ENCODE assay signal across 9 cellular contexts in genomic region chr16:11896776-11897175, GRCh38. TPM values are rescaled to one million over a fixed set of nuclear protein-coding genes. Genes with fewer than 3 reads are reported as not detected.
DNase-seq lines count a peak whose midpoint lies in the region; TF ChIP-seq lines count a peak whose summit lies in the region.
"Had no signal": no experiment of that assay in that cellular context is flagged by ENCODE, and none has a peak within 500 bp of the region (broad histone marks: within the 10 kb centered on the region; RNA-seq: fewer than 3 reads in every experiment).

No MANE protein-coding gene starts in this region.

- H3K9ac ChIP-seq in GM23248 (peak overlapping the region; percentile 46), adipocyte (ENCODE audit: low read length) (no peak overlapping the region), mesendoderm (ENCODE audit: low read length) (no peak overlapping the region)

- H3F3A ChIP-seq in GM23248 (ENCODE audit: insufficient read depth), result peaks cover 44% of the 10 kb centered on the region

- no peak overlapping the region for H3K18ac ChIP-seq in mesendoderm (ENCODE audit: low read length)

- peaks cover 39% of the 10 kb centered on the region for H3K36me3 ChIP-seq in A673 (ENCODE audit: insufficient read depth, low read length, poor library complexity, severe bottlenecking)
- H3K36me3 ChIP-seq in GM23248 (ENCODE audit: low read depth), result peaks cover 22% of the 10 kb centered on the region
- peaks cover 46% of the 10 kb centered on the region for H3K36me3 ChIP-seq in adipocyte (ENCODE audit: control insufficient read depth, insufficient read depth, low read length, severe bottlenecking)
- H3K36me3 ChIP-seq in mesendoderm (ENCODE audit: control insufficient read depth, insufficient read depth, low read length), result peaks cover 5% of the 10 kb centered on the region

- H4K5ac ChIP-seq in mesendoderm (ENCODE audit: low read length), result no peak overlapping the region

- no peak overlapping the region for H4K8ac ChIP-seq in mesendoderm (ENCODE audit: low read depth, low read length)

- peaks cover 97% of the 10 kb centered on the region for H3K79me2 ChIP-seq in GM23248 (ENCODE audit: insufficient read depth)
- peaks cover 35% of the 10 kb centered on the region for H3K79me2 ChIP-seq in mesendoderm (ENCODE audit: control insufficient read depth, insufficient read depth, low read length)

- POLR2A ChIA-PET in A673 (lab: Charles Lee; ENCODE audit: low non-redundant PET), result no interaction called here

- H2BK120ac ChIP-seq in mesendoderm (ENCODE audit: low read depth, low read length), result no peak overlapping the region

- no peak overlapping the region for H2BK5ac ChIP-seq in mesendoderm (ENCODE audit: low read length)

- BruUV-seq in A673 (replicated peaks; lab: Mats Ljungman, UMichigan), result no TSS peak

- peaks cover 21% of the 10 kb centered on the region for H3K4me1 ChIP-seq in A673 (ENCODE audit: insufficient read depth, low read length, poor library complexity, severe bottlenecking)
- H3K4me1 ChIP-seq in GM23248 (ENCODE audit: insufficient read depth), result peaks cover 24% of the 10 kb centered on the region
- H3K4me1 ChIP-seq in adipocyte (ENCODE audit: control insufficient read depth, insufficient read depth, low read length), result peaks cover 20% of the 10 kb centered on the region
- no peaks in the 10 kb centered on the region for H3K4me1 ChIP-seq in mesendoderm (ENCODE audit: control insufficient read depth, low read depth, low read length)

- H3K9me3 ChIP-seq in A673 (ENCODE audit: low read depth, low read length, poor library complexity, severe bottlenecking) (no peaks in the 10 kb centered on the region), GM23248 (ENCODE audit: low read depth) (no peaks in the 10 kb centered on the region), adipocyte (ENCODE audit: control insufficient read depth, low read length) (no peaks in the 10 kb centered on the region)

- H3K4ac ChIP-seq in mesendoderm (ENCODE audit: low read depth, low read length), result no peak overlapping the region

- no peaks in the 10 kb centered on the region for H3K9me2 ChIP-seq in GM23248 (ENCODE audit: insufficient read depth)

- H2AK5ac ChIP-seq in mesendoderm (ENCODE audit: low read length), result no peak overlapping the region

- WGBS in GM23248 (ENCODE audit: low coverage in 1 of 2, low lambda C conversion rate in 2 of 2, missing lambda C conversion rate in 2 of 2), 2 experiments, result 19 to 29% methylated on average over 2 of the region's 2 CpGs
- no CpG with 5 or more reads among the region's 2 CpGs for WGBS in mesendoderm (ENCODE audit: extremely low coverage, insufficient coverage, low lambda C conversion rate)

- intact Hi-C loops in A673 (cut with micrococcal nuclease; ENCODE audit: unreplicated experiment), result no loop called here

- no peak overlapping the region for H3K23ac ChIP-seq in mesendoderm (ENCODE audit: low read length)

- H3K4me3 ChIP-seq in A673 (ENCODE audit: low read depth, low read length, poor library complexity, severe bottlenecking) (no peak overlapping the region), GM23248 (peak overlapping the region; percentile 50), adipocyte (ENCODE audit: low read length) (no peak overlapping the region), mesendoderm (ENCODE audit: low read length) (no peak overlapping the region)

- peaks cover 11% of the 10 kb centered on the region for H3K79me1 ChIP-seq in mesendoderm (ENCODE audit: low read length)

- H3K4me2 ChIP-seq in GM23248 (ENCODE audit: unreplicated experiment) (peak overlapping the region; percentile 82), mesendoderm (ENCODE audit: low read length) (no peak overlapping the region)

- peak; percentile 15 for DNase-seq in A673 (ENCODE audit: low spot score)
- DNase-seq in GM23248, result peak; percentile 93
- peak; percentile 78 for DNase-seq in adipocyte (ENCODE audit: low read depth)
- peak; percentile 87 for DNase-seq in iris pigment epithelial cell (ENCODE audit: low read depth)
- no peak for DNase-seq in mesendoderm
- DNase-seq in DMS153 treated with DMSO at 0.1 percent for 48 hours (lab: John Stamatoyannopoulos, UW; ENCODE audit: unreplicated experiment), result no peak
- DNase-seq in NCI-H2029 treated with DMSO at 0.1 percent for 48 hours (lab: John Stamatoyannopoulos, UW), result no peak
- DNase-seq in middle frontal gyrus (ENCODE audit: extremely low spot score, low spot score), result no peak
- DNase-seq: aorta had no signal

- CTCF ChIA-PET in A673 (lab: Charles Lee), result no interaction called here

- no peak overlapping the region for H2BK15ac ChIP-seq in mesendoderm (replicated peaks; ENCODE audit: low read depth)

- H3K27ac ChIP-seq in A673 (ENCODE audit: low read depth, low read length, poor library complexity, severe bottlenecking) (peak overlapping the region; percentile 47), GM23248 (peak overlapping the region; percentile 79), mesendoderm (ENCODE audit: low read depth, low read length) (no peak overlapping the region)

- TF ChIP-seq CTCF in A673 (conservative IDR thresholded peaks at IDR 0.05; ENCODE audit: low read depth, low read length), result no peak

- no peak overlapping the region for H3K56ac ChIP-seq in mesendoderm (ENCODE audit: low read length)

- H2AFZ ChIP-seq in GM23248, result no peak overlapping the region; the same call in 1 of the 2 replicates

- in situ Hi-C loops in GM23248 (cut with MboI), result no loop called here

- H3K27me3 ChIP-seq in A673 (replicated peaks; ENCODE audit: insufficient read depth, low read depth, low read length, poor library complexity), result no peaks in the 10 kb centered on the region
- H3K27me3 ChIP-seq in GM23248 (replicated peaks; ENCODE audit: insufficient read depth), result no peaks in the 10 kb centered on the region
- H3K27me3 ChIP-seq in adipocyte (replicated peaks; ENCODE audit: control insufficient read depth, insufficient read depth, low read length), result no peaks in the 10 kb centered on the region
- no peaks in the 10 kb centered on the region for H3K27me3 ChIP-seq in mesendoderm (ENCODE audit: insufficient read depth, low read length, poor library complexity)

- peaks cover 6% of the 10 kb centered on the region; the same call in 1 of the 2 replicates for H4K20me1 ChIP-seq in GM23248 (ENCODE audit: insufficient read depth)

RNA-seq across cellular contexts. Expression of gene GSPT1, which starts 19.0 kb away (rescaled TPM):
- 198 and 216 TPM in 2 replicates for total RNA-seq in A673 (2021)
- 72.8 and 78.7 TPM in 2 replicates for total RNA-seq in GM23248 (2014; rRNA removed; shearing (Covaris generic))
- 108 and 112 TPM in 2 replicates for polyA plus RNA-seq in GM23248 (2016; fragmentation: Nextera tagmentation; extraction: Ambion mirVana)
- 194 TPM for polyA plus RNA-seq in mesendoderm (2013, experiment 1 of 2)
- 193 TPM for polyA plus RNA-seq in mesendoderm (2013, experiment 2 of 2)

RNA-seq across cellular contexts. Expression of gene NPIPB2, which starts 45.1 kb away (rescaled TPM):
- 9.2 and 9.6 TPM in 2 replicates for total RNA-seq in A673 (2021)
- 0.65 TPM in 1 of 2 replicates, not detected in the other for total RNA-seq in GM23248 (2014; rRNA removed; shearing (Covaris generic))
- 1.9 and 2.0 TPM in 2 replicates for polyA plus RNA-seq in GM23248 (2016; fragmentation: Nextera tagmentation; extraction: Ambion mirVana)
- 2.3 TPM for polyA plus RNA-seq in mesendoderm (2013, experiment 1 of 2)
- polyA plus RNA-seq in mesendoderm (2013, experiment 2 of 2), result 2.1 TPM

RNA-seq across cellular contexts. Expression of gene RSL1D1, which starts 45.4 kb away (rescaled TPM):
- 313 and 365 TPM in 2 replicates for total RNA-seq in A673 (2021)
- total RNA-seq in GM23248 (2014; rRNA removed; shearing (Covaris generic)), result 150 and 213 TPM in 2 replicates
- polyA plus RNA-seq in GM23248 (2016; fragmentation: Nextera tagmentation; extraction: Ambion mirVana), result 240 and 274 TPM in 2 replicates
- 422 TPM for polyA plus RNA-seq in mesendoderm (2013, experiment 1 of 2)
- polyA plus RNA-seq in mesendoderm (2013, experiment 2 of 2), result 428 TPM

Comparison
In these comparisons a context has a peak if more than half of its experiments do, and no peak if none do; other contexts are left out.
1. DNase-seq: peak in A673 (single experiment), GM23248 (single experiment), adipocyte (single experiment) and iris pigment epithelial cell (single experiment); none in mesendoderm (single experiment), DMS153 treated with DMSO at 0.1 percent for 48 hours (single experiment), NCI-H2029 treated with DMSO at 0.1 percent for 48 hours (single experiment) and middle frontal gyrus (single experiment).